ENCODE assay signal across 33 cellular contexts in genomic region chr3:190261740-190262139, GRCh38.
DNase-seq lines count a peak whose midpoint lies in the region; ATAC-seq, FAIRE-seq and TF ChIP-seq lines count a peak whose summit lies in the region.
"Had no signal": no experiment of that assay in that cellular context is flagged by ENCODE, and none has a peak within 500 bp of the region (broad histone marks: within the 10 kb centered on the region; RNA-seq: fewer than 3 reads in every experiment).

No MANE protein-coding gene starts in this region.

- no peak overlapping the region for H3K14ac ChIP-seq in IMR-90 (replicated peaks; ENCODE audit: low read depth, low read length)

- no peak overlapping the region for H3K4ac ChIP-seq in IMR-90 (ENCODE audit: low read depth, low read length)

- H2BK120ac ChIP-seq in IMR-90 (ENCODE audit: low read depth, low read length), result no peak overlapping the region

- ATAC-seq in IMR-90 (ENCODE audit: low read depth) (no peak), GM18511 (IDR thresholded peaks at IDR 0.05; ENCODE audit: unreplicated experiment) (no peak)
- ATAC-seq: A549; gastroesophageal sphincter; left lung; Panc1; stimulated activated naive CD8-positive, alpha-beta T cell treated with anti-CD3 and anti-CD28 coated beads, Interleukin-15, amount 100 ng/mL, for 72 hours had no signal

- DNase-seq in IMR-90 (peak; percentile 49), bronchial epithelial cell (ENCODE audit: low read depth) (peak; percentile 80), keratinocyte (ENCODE audit: low read depth, low spot score) (peak; percentile 2), renal cortical epithelial cell (ENCODE audit: low read depth) (peak; percentile 43), DMS153 treated with DMSO at 0.1 percent for 48 hours (lab: John Stamatoyannopoulos, UW; ENCODE audit: unreplicated experiment) (no peak)
- DNase-seq in activated T-helper 1 cell treated with anti-CD3 and anti-CD28 coated beads, Interleukin-12 subunit alpha, Interleukin-12 subunit beta, Interleukin-2, Interleukin-4 antibody, amounts not matched to agents 30 ng/mL and 10 ng/mL and 1 ng/mL, durations not matched to agents 14 hours and 24 hours and 36 hours (ENCODE audit: low spot score), result no peak
- no peak for DNase-seq in activated CD4-positive, alpha-beta T cell treated with anti-CD3 and anti-CD28 coated beads, Interleukin-2, amount 50 U/mL, for 48 hours
- DNase-seq: activated CD4-positive, alpha-beta T cell treated with anti-CD3 and anti-CD28 coated beads for 4 hours; activated effector memory CD4-positive, alpha-beta T cell treated with Interleukin-2 at 50 U/mL for 16 hours; aorta; Calu3; CD4-positive, CD25-positive, alpha-beta regulatory T cell; left lung; mesendoderm; naive B cell; NCI-H146; NCI-H446; NCI-H748 treated with DMSO at 0.1 percent for 48 hours; occipital lobe; SHP77 treated with DMSO at 0.1 percent for 48 hours; stimulated activated CD8-positive, alpha-beta memory T cell treated with anti-CD3 and anti-CD28 coated beads, Interleukin-4, amount 100 ng/mL, for 48 hours; stimulated activated naive CD8-positive, alpha-beta T cell treated with anti-CD3 and anti-CD28 coated beads, Interleukin-15, amount 100 ng/mL, for 72 hours; T1000 had no signal

- H2AK9ac ChIP-seq in IMR-90 (replicated peaks; ENCODE audit: low read depth, low read length, poor library complexity), result no peak overlapping the region

- H2AFZ ChIP-seq in IMR-90 (replicated peaks; ENCODE audit: low read length, poor library complexity) (peak overlapping the region; percentile 61), keratinocyte (ENCODE audit: control insufficient read depth, low read length) (no peak overlapping the region)
- H2AFZ ChIP-seq: hepatocyte had no signal

- CTCF ChIA-PET in IMR-90 (lab: Yijun Ruan, JAX), result no interaction called here

- H3K9me1 ChIP-seq in IMR-90 (ENCODE audit: insufficient read depth, low read length) (no peaks in the 10 kb centered on the region; the same call in 1 of the 2 replicates), keratinocyte (ENCODE audit: control insufficient read depth, extremely low read depth, insufficient read depth, low read length) (no peaks in the 10 kb centered on the region)

- H3K79me1 ChIP-seq in IMR-90 (ENCODE audit: low read depth in 1 of 2, low read length in 2 of 2), result no peaks in the 10 kb centered on the region

- no peak for TF ChIP-seq CTCF in IMR-90 (conservative IDR thresholded peaks at IDR 0.05; ENCODE audit: low read depth, low read length)
- TF ChIP-seq CTCF in bronchial epithelial cell (IDR thresholded peaks at IDR 0.05; ENCODE audit: insufficient read depth, low read length, severe bottlenecking), result no peak
- TF ChIP-seq CTCF in keratinocyte (optimal IDR thresholded peaks at IDR 0.05 in 1 of 3, IDR thresholded peaks at IDR 0.05 in 1 of 3, conservative IDR thresholded peaks at IDR 0.05 in 1 of 3; ENCODE audit: extremely low read depth in 1 of 3, insufficient read depth in 2 of 3, low read length in 3 of 3), result no peak

- no peak overlapping the region for H2BK15ac ChIP-seq in IMR-90 (ENCODE audit: low read depth, low read length)

- H2AK5ac ChIP-seq in IMR-90 (ENCODE audit: low read depth, low read length), result 0 out of 2 replicates have a peak overlapping the region, but pooled peaks have one; percentile 39

- POLR2A ChIA-PET in IMR-90 (lab: Charles Lee; ENCODE audit: unreplicated experiment), result no interaction called here

- no peak overlapping the region for H3K23ac ChIP-seq in IMR-90 (ENCODE audit: low read depth, low read length)

- H3K27ac ChIP-seq in IMR-90 (ENCODE audit: insufficient read depth, low read length), result no peak overlapping the region
- H3K27ac ChIP-seq in keratinocyte (ENCODE audit: control insufficient read depth, insufficient read depth, low read length), result no peak overlapping the region
- H3K27ac ChIP-seq: A549, gastroesophageal sphincter, hepatocyte, left lung, VCaP had no signal

- in situ Hi-C loops in IMR-90 (cut with MboI; ENCODE audit: low sequenced_read_pairs), result no loop called here

- no peaks in the 10 kb centered on the region for H3K4me1 Mint-ChIP-seq in activated T-helper 1 cell treated with anti-CD3 and anti-CD28 coated beads, Interleukin-12 subunit alpha, Interleukin-12 subunit beta, Interleukin-2, Interleukin-4 antibody, amounts not matched to agents 30 ng/mL and 10 ng/mL and 1 ng/mL, durations not matched to agents 14 hours and 24 hours and 36 hours (ENCODE audit: low read depth)
- H3K4me1 Mint-ChIP-seq: CD4-positive, CD25-positive, alpha-beta regulatory T cell; central memory CD8-positive, alpha-beta T cell; naive B cell; stimulated activated naive CD8-positive, alpha-beta T cell treated with anti-CD3 and anti-CD28 coated beads, Interleukin-15, amount 100 ng/mL, for 72 hours had no signal

- dilution Hi-C loops in IMR-90 (cut with HindIII; ENCODE audit: low sequenced_read_pairs, unreplicated experiment), result no loop called here
- dilution Hi-C loops in keratinocyte (cut with MboI; ENCODE audit: extremely low pct_ligation_motif_present, low sequenced_read_pairs), result no loop called here

- H3K4me3 Mint-ChIP-seq in activated T-helper 1 cell treated with anti-CD3 and anti-CD28 coated beads, Interleukin-12 subunit alpha, Interleukin-12 subunit beta, Interleukin-2, Interleukin-4 antibody, amounts not matched to agents 30 ng/mL and 10 ng/mL and 1 ng/mL, durations not matched to agents 14 hours and 24 hours and 36 hours, result no peak overlapping the region
- H3K4me3 Mint-ChIP-seq: activated naive CD8-positive, alpha-beta T cell; CD4-positive, CD25-positive, alpha-beta regulatory T cell; central memory CD8-positive, alpha-beta T cell; naive B cell; stimulated activated naive CD8-positive, alpha-beta T cell treated with anti-CD3 and anti-CD28 coated beads, Interleukin-15, amount 100 ng/mL, for 72 hours had no signal

- no peak overlapping the region for H2BK20ac ChIP-seq in IMR-90 (ENCODE audit: low read depth, low read length)

- H3K27me3 ChIP-seq in IMR-90 (ENCODE audit: control insufficient read depth, insufficient read depth, low read length), result no peaks in the 10 kb centered on the region
- no peaks in the 10 kb centered on the region for H3K27me3 ChIP-seq in bronchial epithelial cell (ENCODE audit: control insufficient read depth, insufficient read depth, low read length)
- H3K27me3 ChIP-seq in keratinocyte (ENCODE audit: control insufficient read depth, extremely low read depth, insufficient read depth, low read length), result no peaks in the 10 kb centered on the region
- H3K27me3 ChIP-seq: gastroesophageal sphincter, hepatocyte, left lung, tibial nerve had no signal

- no peaks in the 10 kb centered on the region for H3K9me3 Mint-ChIP-seq in activated T-helper 1 cell treated with anti-CD3 and anti-CD28 coated beads, Interleukin-12 subunit alpha, Interleukin-12 subunit beta, Interleukin-2, Interleukin-4 antibody, amounts not matched to agents 30 ng/mL and 10 ng/mL and 1 ng/mL, durations not matched to agents 14 hours and 24 hours and 36 hours
- H3K9me3 Mint-ChIP-seq: central memory CD8-positive, alpha-beta T cell; stimulated activated naive CD8-positive, alpha-beta T cell treated with anti-CD3 and anti-CD28 coated beads, Interleukin-15, amount 100 ng/mL, for 72 hours had no signal

- H2BK5ac ChIP-seq in IMR-90 (ENCODE audit: low read depth, low read length, poor library complexity, severe bottlenecking), result no peak overlapping the region

- no peaks in the 10 kb centered on the region for H4K20me1 ChIP-seq in IMR-90 (ENCODE audit: insufficient read depth, low read length)
- no peaks in the 10 kb centered on the region for H4K20me1 ChIP-seq in keratinocyte (ENCODE audit: control insufficient read depth, extremely low read depth, insufficient read depth, low read length)

- H3K79me2 ChIP-seq in keratinocyte (ENCODE audit: control insufficient read depth, insufficient read depth, low read length), result no peaks in the 10 kb centered on the region
- H3K79me2 ChIP-seq: hepatocyte had no signal

- H3K4me1 ChIP-seq in IMR-90 (ENCODE audit: control insufficient read depth, insufficient read depth, low read length) (peaks cover 3% of the 10 kb centered on the region), keratinocyte (ENCODE audit: control insufficient read depth, extremely low read depth, insufficient read depth, low read length) (peaks cover 33% of the 10 kb centered on the region)
- H3K4me1 ChIP-seq: A549, gastroesophageal sphincter had no signal

- no peak overlapping the region for H4K91ac ChIP-seq in IMR-90 (ENCODE audit: insufficient read depth, low read depth, low read length)

- H3K27ac Mint-ChIP-seq in activated T-helper 1 cell treated with anti-CD3 and anti-CD28 coated beads, Interleukin-12 subunit alpha, Interleukin-12 subunit beta, Interleukin-2, Interleukin-4 antibody, amounts not matched to agents 30 ng/mL and 10 ng/mL and 1 ng/mL, durations not matched to agents 14 hours and 24 hours and 36 hours, result no peak overlapping the region
- H3K27ac Mint-ChIP-seq: activated naive CD8-positive, alpha-beta T cell; CD4-positive, CD25-positive, alpha-beta regulatory T cell; naive B cell; stimulated activated naive CD8-positive, alpha-beta T cell treated with anti-CD3 and anti-CD28 coated beads, Interleukin-15, amount 100 ng/mL, for 72 hours had no signal

- FAIRE-seq in bronchial epithelial cell (lab: Jason Lieb, UNC) (no peak), keratinocyte (lab: Jason Lieb, UNC) (peak; percentile 82)
- FAIRE-seq: A549 had no signal

- H3K27me3 Mint-ChIP-seq in activated T-helper 1 cell treated with anti-CD3 and anti-CD28 coated beads, Interleukin-12 subunit alpha, Interleukin-12 subunit beta, Interleukin-2, Interleukin-4 antibody, amounts not matched to agents 30 ng/mL and 10 ng/mL and 1 ng/mL, durations not matched to agents 14 hours and 24 hours and 36 hours (ENCODE audit: insufficient read depth), result peaks cover 5% of the 10 kb centered on the region

- no peak for TF ChIP-seq RAD21 in IMR-90 (IDR thresholded peaks at IDR 0.05; ENCODE audit: low read length)

- no peaks in the 10 kb centered on the region for H3K36me3 Mint-ChIP-seq in activated T-helper 1 cell treated with anti-CD3 and anti-CD28 coated beads, Interleukin-12 subunit alpha, Interleukin-12 subunit beta, Interleukin-2, Interleukin-4 antibody, amounts not matched to agents 30 ng/mL and 10 ng/mL and 1 ng/mL, durations not matched to agents 14 hours and 24 hours and 36 hours (ENCODE audit: low read depth)
- H3K36me3 Mint-ChIP-seq: activated naive CD8-positive, alpha-beta T cell; CD4-positive, CD25-positive, alpha-beta regulatory T cell; naive B cell had no signal

- H3K56ac ChIP-seq in IMR-90 (ENCODE audit: extremely low read depth, insufficient read depth, low read length), result no peak overlapping the region

- H3K9me3 ChIP-seq in IMR-90 (ENCODE audit: control insufficient read depth, insufficient read depth, low read length) (no peaks in the 10 kb centered on the region; the same call in 1 of the 2 replicates), keratinocyte (ENCODE audit: control insufficient read depth, low read depth, low read length) (no peaks in the 10 kb centered on the region)
- H3K9me3 ChIP-seq: A549, gastroesophageal sphincter, left lung, tibial nerve had no signal

- no peak overlapping the region for H3K4me2 ChIP-seq in IMR-90 (ENCODE audit: low read depth, low read length)
- H3K4me2 ChIP-seq in keratinocyte (ENCODE audit: control insufficient read depth, extremely low read depth, insufficient read depth, low read depth, low read length), result no peak overlapping the region
- H3K4me2 ChIP-seq: A549, hepatocyte, smooth muscle cell had no signal

- H4K5ac ChIP-seq in IMR-90 (ENCODE audit: low read depth, low read length), result no peak overlapping the region

- H3K36me3 ChIP-seq in IMR-90 (ENCODE audit: control insufficient read depth, insufficient read depth, low read length), result no peaks in the 10 kb centered on the region
- no peaks in the 10 kb centered on the region for H3K36me3 ChIP-seq in bronchial epithelial cell (ENCODE audit: control insufficient read depth, insufficient read depth, low read length)
- H3K36me3 ChIP-seq in keratinocyte (ENCODE audit: control insufficient read depth in 2 of 2, extremely low read depth in 1 of 2, insufficient read depth in 2 of 2, low read length in 2 of 2), result no peaks in the 10 kb centered on the region
- H3K36me3 ChIP-seq: gastroesophageal sphincter, left lung, tibial nerve had no signal

- no peak overlapping the region for H3K18ac ChIP-seq in IMR-90 (ENCODE audit: low read depth, low read length)

- BruUV-seq in IMR-90 (replicated peaks; lab: Mats Ljungman, UMichigan), result no TSS peak

- intact Hi-C loops in IMR-90 (cut with micrococcal nuclease), result no loop called here
- intact Hi-C loops in activated T-helper 1 cell treated with anti-CD3 and anti-CD28 coated beads, Interleukin-12 subunit alpha, Interleukin-12 subunit beta, Interleukin-2, Interleukin-4 antibody, amounts not matched to agents 30 ng/mL and 10 ng/mL and 1 ng/mL, durations not matched to agents 14 hours and 24 hours and 36 hours (cut with micrococcal nuclease), result no loop called here

- no peak overlapping the region for H3K9ac ChIP-seq in IMR-90 (ENCODE audit: low read depth, low read length)
- no peak overlapping the region for H3K9ac ChIP-seq in keratinocyte (ENCODE audit: control insufficient read depth, extremely low read depth, insufficient read depth, low read length)

- no peak overlapping the region for H3K4me3 ChIP-seq in IMR-90 (ENCODE audit: insufficient read depth, low read depth, low read length)
- H3K4me3 ChIP-seq in bronchial epithelial cell (ENCODE audit: low read depth, low read length), result no peak overlapping the region
- no peak overlapping the region for H3K4me3 ChIP-seq in keratinocyte (ENCODE audit: control insufficient read depth in 2 of 3, extremely low read depth in 1 of 3, insufficient read depth in 2 of 3, low read depth in 1 of 3, low read length in 3 of 3)
- H3K4me3 ChIP-seq: A549, gastroesophageal sphincter, hepatocyte, left lung, smooth muscle cell had no signal

- H4K8ac ChIP-seq in IMR-90 (ENCODE audit: low read depth in 2 of 2, low read length in 2 of 2), result no peak overlapping the region

- TF ChIP-seq POLR2A in IMR-90 (IDR thresholded peaks at IDR 0.05; ENCODE audit: low read depth, low read length), result no peak

Comparison
In these comparisons a context has a peak if more than half of its experiments do, and no peak if none do; other contexts are left out.
1. DNase-seq: peak in IMR-90 (single experiment), bronchial epithelial cell (single experiment), keratinocyte (single experiment) and renal cortical epithelial cell (single experiment); none in activated T-helper 1 cell treated with anti-CD3 and anti-CD28 coated beads, Interleukin-12 subunit alpha, Interleukin-12 subunit beta, Interleukin-2, Interleukin-4 antibody, amounts not matched to agents 30 ng/mL and 10 ng/mL and 1 ng/mL, durations not matched to agents 14 hours and 24 hours and 36 hours (single experiment), DMS153 treated with DMSO at 0.1 percent for 48 hours (single experiment) and activated CD4-positive, alpha-beta T cell treated with anti-CD3 and anti-CD28 coated beads, Interleukin-2, amount 50 U/mL, for 48 hours (0 of 2).